33 cellular contexts compared by ENCODE assay signal in genomic region chr11:78025378-78025777, GRCh38. TPM values are rescaled to one million over a fixed set of nuclear protein-coding genes. Genes with fewer than 3 reads are reported as not detected.
"Had no signal": no experiment of that assay in that cellular context is flagged by ENCODE, and none has a peak within 500 bp of the region (broad histone marks: within the 10 kb centered on the region; RNA-seq: fewer than 3 reads in every experiment).

No MANE protein-coding gene starts in this region.

- H3K4me1 ChIP-seq: gastrocnemius medialis had no signal

- FAIRE-seq: colon, endometrium, islet of Langerhans, keratinocyte had no signal

- H3K4me3 Mint-ChIP-seq: effector memory CD8-positive, alpha-beta T cell; endodermal cell; memory B cell had no signal

- H3K4me3 ChIP-seq: coronary artery, dorsolateral prefrontal cortex, esophagus squamous epithelium, gastrocnemius medialis, heart right ventricle, left lung, lower lobe of right lung had no signal

- H3K27ac Mint-ChIP-seq: effector memory CD8-positive, alpha-beta T cell; endodermal cell; memory B cell had no signal

- ATAC-seq: effector memory CD8-positive, alpha-beta T cell; esophagus mucosa; gastrocnemius medialis; heart right ventricle; left cardiac atrium; left lung; left ventricle myocardium superior; lower lobe of right lung had no signal

- H3K27ac ChIP-seq: coronary artery, dorsolateral prefrontal cortex, epithelial cell of prostate, esophagus squamous epithelium, gastrocnemius medialis, heart right ventricle, left lung, lower lobe of right lung had no signal

- H3K36me3 ChIP-seq: esophagus squamous epithelium, gastrocnemius medialis, heart right ventricle, left lung, lower lobe of right lung had no signal

- H3K9me3 Mint-ChIP-seq: effector memory CD8-positive, alpha-beta T cell; endodermal cell had no signal

- DNase-seq: dermis blood vessel endothelial cell; dorsolateral prefrontal cortex; effector CD8-positive, alpha-beta T cell; effector memory CD8-positive, alpha-beta T cell; endodermal cell; erythroblast; esophagus squamous epithelium; foreskin fibroblast; foreskin melanocyte; gastrocnemius medialis; glutamatergic neuron; head of caudate nucleus; heart right ventricle; hippocampal formation; left cardiac atrium; left lung; left ventricle myocardium superior; lower lobe of right lung; mesendoderm; midbrain had no signal

- H3K36me3 Mint-ChIP-seq: memory B cell had no signal

- H3K27me3 ChIP-seq: dorsolateral prefrontal cortex, esophagus squamous epithelium had no signal

- H3K9me3 ChIP-seq: esophagus squamous epithelium, gastrocnemius medialis, heart right ventricle, left lung, lower lobe of right lung had no signal

RNA-seq across cellular contexts. Expression of gene KCTD14, which starts 2.3 kb away (rescaled TPM):
- total RNA-seq: lung microvascular endothelial cell, mononuclear cell had no signal

RNA-seq across cellular contexts. Expression of gene THRSP, which starts 38.3 kb away (rescaled TPM):
- total RNA-seq: dermis blood vessel endothelial cell, endodermal cell, esophagus mucosa, esophagus squamous epithelium, glomerular endothelial cell, kidney epithelial cell, left lung, lower lobe of right lung, lung microvascular endothelial cell, mucosa of gallbladder had no signal
- polyA plus RNA-seq: keratinocyte had no signal
